Comparison of ENCODE assay signal across 22 cellular contexts in genomic region chr20:2920473-2920872, GRCh38. TPM values are rescaled to one million over a fixed set of nuclear protein-coding genes. Genes with fewer than 3 reads are reported as not detected.
DNase-seq lines count a peak whose midpoint lies in the region; ATAC-seq and TF ChIP-seq lines count a peak whose summit lies in the region.
"Had no signal": no experiment of that assay in that cellular context is flagged by ENCODE, and none has a peak within 500 bp of the region (broad histone marks: within the 10 kb centered on the region; RNA-seq: fewer than 3 reads in every experiment).

No MANE protein-coding gene starts in this region.

- CTCF ChIA-PET in CD8-positive, alpha-beta T cell (lab: Charles Lee) = no interaction called here

- peaks cover 40% of the 10 kb centered on the region for H3K36me3 Mint-ChIP-seq in CD8-positive, alpha-beta T cell

- no peak for ATAC-seq in CD8-positive, alpha-beta T cell
- ATAC-seq in RWPE2 (ENCODE audit: low read depth) (peak; percentile 58; the same call in 2 of the 3 replicates), upper lobe of left lung (ENCODE audit: low FRiP score in 2 of 2) (no peak), HG02642 (IDR thresholded peaks at IDR 0.05; ENCODE audit: poor library complexity, unreplicated experiment) (no peak)
- ATAC-seq: Right ventricle myocardium inferior had no signal

- peaks cover 30% of the 10 kb centered on the region for H3K4me1 Mint-ChIP-seq in CD8-positive, alpha-beta T cell (ENCODE audit: low read depth)

- H3K27ac Mint-ChIP-seq in CD8-positive, alpha-beta T cell = peak overlapping the region; percentile 19
- H3K27ac Mint-ChIP-seq: activated B cell treated with CpG ODN at 0.5 μM for 24 hours had no signal

- peaks cover 5% of the 10 kb centered on the region for H3K36me3 ChIP-seq in CD8-positive, alpha-beta T cell (ENCODE audit: insufficient read depth, low read length)
- peaks cover 15% of the 10 kb centered on the region for H3K36me3 ChIP-seq in RWPE2 (ENCODE audit: low read depth)
- H3K36me3 ChIP-seq in upper lobe of left lung = peaks cover 0 to 22% (median 13%) of the 10 kb centered on the region in 4 donors

- H3K4me3 Mint-ChIP-seq in CD8-positive, alpha-beta T cell = no peak overlapping the region
- H3K4me3 Mint-ChIP-seq: activated B cell treated with CpG ODN at 0.5 μM for 24 hours had no signal

- TF ChIP-seq EP300 in upper lobe of left lung (IDR thresholded peaks at IDR 0.05) = no peak

- no peaks in the 10 kb centered on the region for H3K9me3 ChIP-seq in CD8-positive, alpha-beta T cell (ENCODE audit: low read length)
- H3K9me3 ChIP-seq in RWPE2 (ENCODE audit: severe bottlenecking) (no peaks in the 10 kb centered on the region), upper lobe of left lung (no peaks in the 10 kb centered on the region)

- no peaks in the 10 kb centered on the region for H3K27me3 ChIP-seq in CD8-positive, alpha-beta T cell (ENCODE audit: insufficient read depth, low read length)
- no peaks in the 10 kb centered on the region for H3K27me3 ChIP-seq in RWPE2 (ENCODE audit: insufficient read depth, poor library complexity, severe bottlenecking)
- H3K27me3 ChIP-seq in upper lobe of left lung = no peaks in the 10 kb centered on the region

- intact Hi-C loops in CD8-positive, alpha-beta T cell (cut with DNase I, micrococcal nuclease) = no loop called here

- peak; percentile 22 for DNase-seq in DMS53 (lab: John Stamatoyannopoulos, UW)
- no peak for DNase-seq in DMS53 treated with DMSO at 0.1 percent for 48 hours (lab: John Stamatoyannopoulos, UW; ENCODE audit: unreplicated experiment)
- DNase-seq in CD8-positive, alpha-beta T cell = no peak
- no peak for DNase-seq in RWPE2 (ENCODE audit: low spot score)
- peak; percentile 38 for DNase-seq in iPS-NIHi7 (ENCODE audit: extremely low spot score)
- DNase-seq in upper lobe of left lung = no peak
- DNase-seq in NCI-H1105 treated with DMSO at 0.1 percent for 48 hours (lab: John Stamatoyannopoulos, UW) = no peak
- DNase-seq: 8988T; activated B cell treated with CpG ODN at 0.5 μM for 24 hours; activated CD4-positive, alpha-beta T cell treated with anti-CD3 and anti-CD28 coated beads, Interleukin-2, amount 50 U/mL, for 4 hours; amniotic stem cell; cortex of kidney; DMS79; KG1; mesenchymal stem cell; NCI-H1436; NCI-H2171 treated with DMSO at 0.1 percent for 48 hours; NCI-H526 treated with DMSO at 0.1 percent for 48 hours; small intestine; stimulated activated CD4-positive, alpha-beta T cell treated with anti-CD3 and anti-CD28 coated beads, Interleukin-1b, Interleukin-23, amount 100 ng/mL, for 48 hours had no signal

- no peaks in the 10 kb centered on the region for H3K9me3 Mint-ChIP-seq in CD8-positive, alpha-beta T cell
- H3K9me3 Mint-ChIP-seq: activated B cell treated with CpG ODN at 0.5 μM for 24 hours had no signal

- H3K27ac ChIP-seq in CD8-positive, alpha-beta T cell (ENCODE audit: low read depth, low read length) = no peak overlapping the region
- H3K27ac ChIP-seq in RWPE2 (ENCODE audit: poor library complexity, severe bottlenecking) (no peak overlapping the region), upper lobe of left lung (no peak overlapping the region)

- no peak for TF ChIP-seq POLR2A in upper lobe of left lung (IDR thresholded peaks at IDR 0.05)

- 87 to 95% methylated on average over 1 of the region's 1 CpG for WGBS in upper lobe of left lung, 2 donors

- no peak for TF ChIP-seq CTCF in CD8-positive, alpha-beta T cell (IDR thresholded peaks at IDR 0.05)
- TF ChIP-seq CTCF in RWPE2 (IDR thresholded peaks at IDR 0.05; ENCODE audit: poor library complexity, severe bottlenecking) (peak; percentile 10), upper lobe of left lung (IDR thresholded peaks at IDR 0.05) (no peak)

- H3K27me3 Mint-ChIP-seq in CD8-positive, alpha-beta T cell (ENCODE audit: low read depth) = no peaks in the 10 kb centered on the region
- H3K27me3 Mint-ChIP-seq: activated B cell treated with CpG ODN at 0.5 μM for 24 hours had no signal

- POLR2A ChIA-PET in CD8-positive, alpha-beta T cell (lab: Charles Lee) = no interaction called here

- no peak overlapping the region for H3K4me3 ChIP-seq in CD8-positive, alpha-beta T cell (ENCODE audit: low read depth, low read length)
- no peak overlapping the region for H3K4me3 ChIP-seq in RWPE2 (ENCODE audit: severe bottlenecking)
- H3K4me3 ChIP-seq in upper lobe of left lung = no peak overlapping the region

- no peaks in the 10 kb centered on the region for H3K4me1 ChIP-seq in CD8-positive, alpha-beta T cell (ENCODE audit: insufficient read depth, low read length)
- H3K4me1 ChIP-seq in RWPE2 (ENCODE audit: insufficient read depth, poor library complexity, severe bottlenecking) = no peaks in the 10 kb centered on the region
- H3K4me1 ChIP-seq in upper lobe of left lung = peaks cover 0 to 15% (median 9%) of the 10 kb centered on the region in 4 donors

RNA-seq across cellular contexts. Expression of gene PTPRA, which starts 47.2 kb away (rescaled TPM):
- 10 to 100 TPM; 68.2 to 71.9 TPM for total RNA-seq in CD8-positive, alpha-beta T cell
- 10 to 100 TPM; 22.0 to 60.3 (median 51.1) TPM for total RNA-seq in upper lobe of left lung

Comparison
In these comparisons a context has a peak if more than half of its experiments do, and no peak if none do; other contexts are left out.
1. DNase-seq: peak in DMS53 (single experiment) and iPS-NIHi7 (single experiment); none in DMS53 treated with DMSO at 0.1 percent for 48 hours (single experiment), CD8-positive, alpha-beta T cell (0 of 7), RWPE2 (single experiment), upper lobe of left lung (0 of 2) and NCI-H1105 treated with DMSO at 0.1 percent for 48 hours (single experiment).